21 cellular contexts compared by ENCODE assay signal in genomic region chr6:90695316-90695715, GRCh38.
DNase-seq lines count a peak whose midpoint lies in the region; TF ChIP-seq lines count a peak whose summit lies in the region.
"Had no signal": no experiment of that assay in that cellular context is flagged by ENCODE, and none has a peak within 500 bp of the region (broad histone marks: within the 10 kb centered on the region; RNA-seq: fewer than 3 reads in every experiment).

No MANE protein-coding gene starts in this region.

- CTCF ChIA-PET in A673 (lab: Charles Lee) (no interaction called here), RWPE1 (lab: Yijun Ruan, JAX) (no interaction called here)

- no peaks in the 10 kb centered on the region for H3K4me1 ChIP-seq in A673 (ENCODE audit: insufficient read depth, low read length, poor library complexity, severe bottlenecking)
- no peaks in the 10 kb centered on the region for H3K4me1 ChIP-seq in NT2/D1 (ENCODE audit: insufficient read depth, insufficient read length)
- no peaks in the 10 kb centered on the region for H3K4me1 ChIP-seq in testis

- H3K9ac ChIP-seq in NT2/D1 (ENCODE audit: insufficient read length, low read depth), result no peak overlapping the region

- intact Hi-C loops in A673 (cut with micrococcal nuclease; ENCODE audit: unreplicated experiment), result no loop called here
- intact Hi-C loops in testis (cut with DNase I; ENCODE audit: low total_unique reads), result no loop called here

- H3K27me3 ChIP-seq in A673 (replicated peaks; ENCODE audit: insufficient read depth, low read depth, low read length, poor library complexity) (peaks cover 20% of the 10 kb centered on the region), NT2/D1 (ENCODE audit: insufficient read depth, insufficient read length) (no peaks in the 10 kb centered on the region), testis (no peaks in the 10 kb centered on the region)

- POLR2A ChIA-PET in A673 (lab: Charles Lee; ENCODE audit: low non-redundant PET), result no interaction called here
- POLR2A ChIA-PET in RWPE1 (lab: Yijun Ruan, JAX; ENCODE audit: low non-redundant PET), result no interaction called here

- no TSS peak for BruUV-seq in A673 (replicated peaks; lab: Mats Ljungman, UMichigan)

- WGBS in testis, 2 donors, result 86 to 94% methylated on average over 3 of the region's 3 CpGs

- TF ChIP-seq POLR2A in testis (IDR thresholded peaks at IDR 0.05), result no peak

- no peak overlapping the region for H3K4me3 ChIP-seq in A673 (ENCODE audit: low read depth, low read length, poor library complexity, severe bottlenecking)
- no peak overlapping the region for H3K4me3 ChIP-seq in NT2/D1 (ENCODE audit: insufficient read length, low read depth)
- H3K4me3 ChIP-seq in testis, result no peak overlapping the region

- H3K36me3 ChIP-seq in A673 (ENCODE audit: insufficient read depth, low read length, poor library complexity, severe bottlenecking) (no peaks in the 10 kb centered on the region), NT2/D1 (ENCODE audit: insufficient read depth, insufficient read length, low read length) (no peaks in the 10 kb centered on the region), testis (ENCODE audit: low read depth, missing control alignments) (no peaks in the 10 kb centered on the region)

- TF ChIP-seq CTCF in A673 (conservative IDR thresholded peaks at IDR 0.05; ENCODE audit: low read depth, low read length) (no peak), RWPE1 (conservative IDR thresholded peaks at IDR 0.05; ENCODE audit: low read depth) (no peak), testis (IDR thresholded peaks at IDR 0.05) (no peak)

- no peaks in the 10 kb centered on the region for H3K9me3 ChIP-seq in A673 (ENCODE audit: low read depth, low read length, poor library complexity, severe bottlenecking)
- no peaks in the 10 kb centered on the region for H3K9me3 ChIP-seq in NT2/D1 (ENCODE audit: insufficient read depth, low read length)
- no peaks in the 10 kb centered on the region for H3K9me3 ChIP-seq in testis

- no peak overlapping the region for H3K27ac ChIP-seq in A673 (ENCODE audit: low read depth, low read length, poor library complexity, severe bottlenecking)
- no peak overlapping the region for H3K27ac ChIP-seq in RWPE1
- H3K27ac ChIP-seq in testis, result no peak overlapping the region
- H3K27ac ChIP-seq: 22Rv1 had no signal

- DNase-seq in NCI-H1436 (lab: John Stamatoyannopoulos, UW), result peak; percentile 12
- DNase-seq in NCI-H1436 treated with DMSO at 0.1 percent for 48 hours (lab: John Stamatoyannopoulos, UW), result no peak
- DNase-seq in A673 (ENCODE audit: low spot score), result peak; percentile 16
- DNase-seq in NCI-H1105 (lab: John Stamatoyannopoulos, UW), result peak; percentile 65
- peak; percentile 6 for DNase-seq in NT2/D1 (ENCODE audit: low read depth, low spot score)
- no peak for DNase-seq in RWPE1 (ENCODE audit: low spot score)
- DNase-seq in testis, result no peak
- DNase-seq in 8988T, result no peak
- DNase-seq: AML-193; C1 segment of cervical spinal cord; CD8-positive, alpha-beta T cell; DMS53; EL; GF-D8; KG1; NCI-H187; NCI-H2107; NCI-H446 treated with DMSO at 0.1 percent for 48 hours; NCI-H774; SIG-M5 had no signal

Comparison
In these comparisons a context has a peak if more than half of its experiments do, and no peak if none do; other contexts are left out.
1. DNase-seq: peak in NCI-H1436 (single experiment), A673 (single experiment), NCI-H1105 (single experiment) and NT2/D1 (single experiment); none in NCI-H1436 treated with DMSO at 0.1 percent for 48 hours (single experiment), RWPE1 (single experiment), testis (single experiment) and 8988T (single experiment).